27 cellular contexts compared by ENCODE assay signal in genomic region chr20:532530-532929, GRCh38.
"Had no signal": no experiment of that assay in that cellular context is flagged by ENCODE, and none has a peak within 500 bp of the region (broad histone marks: within the 10 kb centered on the region; RNA-seq: fewer than 3 reads in every experiment).

No MANE protein-coding gene starts in this region.

- H3K9me3 ChIP-seq: gastrocnemius medialis, pancreas, psoas muscle had no signal

- H2AFZ ChIP-seq: hepatocyte had no signal

- H3K27me3 ChIP-seq: gastrocnemius medialis, hepatocyte, pancreas, right atrium auricular region, spleen, tibial nerve had no signal

- H3K4me3 Mint-ChIP-seq: activated CD4-positive, alpha-beta memory T cell treated with anti-CD3 and anti-CD28 coated beads, Interleukin-2, amount 10 ng/mL, durations not matched to agents 7 days and 5 days; activated CD4-positive, alpha-beta T cell treated with anti-CD3 and anti-CD28 coated beads, Interleukin-2, amount 10 ng/mL, durations not matched to agents 7 days and 5 days; central memory CD8-positive, alpha-beta T cell; mesothelial cell of epicardium; naive B cell; nephron progenitor cell had no signal

- H3K4me3 ChIP-seq: gastrocnemius medialis, hepatocyte, pancreas, psoas muscle, right atrium auricular region, spleen, tibial nerve had no signal

- H3K27me3 Mint-ChIP-seq: activated CD4-positive, alpha-beta memory T cell treated with anti-CD3 and anti-CD28 coated beads, Interleukin-2, amount 10 ng/mL, durations not matched to agents 7 days and 5 days; activated CD4-positive, alpha-beta T cell treated with anti-CD3 and anti-CD28 coated beads, Interleukin-2, amount 10 ng/mL, durations not matched to agents 7 days and 5 days; central memory CD8-positive, alpha-beta T cell; dendritic cell treated with granulocyte-macrophage colony-stimulating factor and Interleukin-4, amounts not matched to agents 40 ng/mL and 50 ng/mL, for 4 days; naive B cell had no signal

- ATAC-seq: activated naive CD4-positive, alpha-beta T cell treated with anti-CD3 and anti-CD28 coated beads, Interleukin-2, amount 50 U/mL, for 72 hours; gastrocnemius medialis; pancreas; psoas muscle had no signal

- H3K27ac ChIP-seq: gastrocnemius medialis, hepatocyte, pancreas, psoas muscle, right atrium auricular region, spleen, tibial nerve had no signal

- DNase-seq: activated CD4-positive, alpha-beta memory T cell treated with anti-CD3 and anti-CD28 coated beads, Interleukin-2, amount 10 ng/mL, durations not matched to agents 7 days and 5 days; activated CD4-positive, alpha-beta T cell treated with anti-CD3 and anti-CD28 coated beads for 1 hour; activated CD4-positive, alpha-beta T cell treated with anti-CD3 and anti-CD28 coated beads, Interleukin-2, amount 10 ng/mL, durations not matched to agents 7 days and 5 days; activated naive CD4-positive, alpha-beta T cell; activated T-cell treated with anti-CD3 and anti-CD28 coated beads, Interleukin-2, amount 50 U/mL, for 48 hours; erythroblast; gastrocnemius medialis; glutamatergic neuron; islet precursor cell; naive B cell; nephron progenitor cell; nucleus accumbens; pancreas; psoas muscle; spleen; stimulated activated naive CD4-positive, alpha-beta T cell treated with Interleukin-2 at 50 U/mL for 16 hours; T-helper 2 cell had no signal

- FAIRE-seq: bronchial epithelial cell, pancreas, urothelium cell line had no signal

- H3K27ac Mint-ChIP-seq: activated CD4-positive, alpha-beta memory T cell treated with anti-CD3 and anti-CD28 coated beads, Interleukin-2, amount 10 ng/mL, durations not matched to agents 7 days and 5 days; activated CD4-positive, alpha-beta T cell treated with anti-CD3 and anti-CD28 coated beads, Interleukin-2, amount 10 ng/mL, durations not matched to agents 7 days and 5 days; activated naive CD4-positive, alpha-beta T cell treated with anti-CD3 and anti-CD28 coated beads, Interleukin-2, amount 50 U/mL, for 72 hours; activated T-helper 2 cell treated with anti-CD3 and anti-CD28 coated beads, Interferon-gamma antibody, Interleukin-2, Interleukin-4, amounts not matched to agents 10 μg/mL and 5 μg/mL and 100 μg/mL, durations not matched to agents 14 hours and 24 hours and 36 hours; mesothelial cell of epicardium; nephron progenitor cell had no signal
